Comparison of ENCODE assay signal across 1 cellular context in genomic region chr3:42501321-42501680, GRCh38.
TF ChIP-seq lines count a peak whose summit lies in the region.

No MANE protein-coding gene starts in this region.

TF ChIP-seq in GM12878, 131 proteins besides CTCF, POLR2A, EP300 and RAD21:
- TF ChIP-seq, protein P1, sequence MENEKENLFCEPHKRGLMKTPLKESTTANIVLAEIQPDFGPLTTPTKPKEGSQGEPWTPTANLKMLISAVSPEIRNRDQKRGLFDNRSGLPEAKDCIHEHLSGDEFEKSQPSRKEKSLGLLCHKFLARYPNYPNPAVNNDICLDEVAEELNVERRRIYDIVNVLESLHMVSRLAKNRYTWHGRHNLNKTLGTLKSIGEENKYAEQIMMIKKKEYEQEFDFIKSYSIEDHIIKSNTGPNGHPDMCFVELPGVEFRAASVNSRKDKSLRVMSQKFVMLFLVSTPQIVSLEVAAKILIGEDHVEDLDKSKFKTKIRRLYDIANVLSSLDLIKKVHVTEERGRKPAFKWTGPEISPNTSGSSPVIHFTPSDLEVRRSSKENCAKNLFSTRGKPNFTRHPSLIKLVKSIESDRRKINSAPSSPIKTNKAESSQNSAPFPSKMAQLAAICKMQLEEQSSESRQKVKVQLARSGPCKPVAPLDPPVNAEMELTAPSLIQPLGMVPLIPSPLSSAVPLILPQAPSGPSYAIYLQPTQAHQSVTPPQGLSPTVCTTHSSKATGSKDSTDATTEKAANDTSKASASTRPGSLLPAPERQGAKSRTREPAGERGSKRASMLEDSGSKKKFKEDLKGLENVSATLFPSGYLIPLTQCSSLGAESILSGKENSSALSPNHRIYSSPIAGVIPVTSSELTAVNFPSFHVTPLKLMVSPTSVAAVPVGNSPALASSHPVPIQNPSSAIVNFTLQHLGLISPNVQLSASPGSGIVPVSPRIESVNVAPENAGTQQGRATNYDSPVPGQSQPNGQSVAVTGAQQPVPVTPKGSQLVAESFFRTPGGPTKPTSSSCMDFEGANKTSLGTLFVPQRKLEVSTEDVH (IDR thresholded peaks at IDR 0.05; ENCODE audit: low read depth, partially characterized antibody): no peak
- TF ChIP-seq, protein P2, sequence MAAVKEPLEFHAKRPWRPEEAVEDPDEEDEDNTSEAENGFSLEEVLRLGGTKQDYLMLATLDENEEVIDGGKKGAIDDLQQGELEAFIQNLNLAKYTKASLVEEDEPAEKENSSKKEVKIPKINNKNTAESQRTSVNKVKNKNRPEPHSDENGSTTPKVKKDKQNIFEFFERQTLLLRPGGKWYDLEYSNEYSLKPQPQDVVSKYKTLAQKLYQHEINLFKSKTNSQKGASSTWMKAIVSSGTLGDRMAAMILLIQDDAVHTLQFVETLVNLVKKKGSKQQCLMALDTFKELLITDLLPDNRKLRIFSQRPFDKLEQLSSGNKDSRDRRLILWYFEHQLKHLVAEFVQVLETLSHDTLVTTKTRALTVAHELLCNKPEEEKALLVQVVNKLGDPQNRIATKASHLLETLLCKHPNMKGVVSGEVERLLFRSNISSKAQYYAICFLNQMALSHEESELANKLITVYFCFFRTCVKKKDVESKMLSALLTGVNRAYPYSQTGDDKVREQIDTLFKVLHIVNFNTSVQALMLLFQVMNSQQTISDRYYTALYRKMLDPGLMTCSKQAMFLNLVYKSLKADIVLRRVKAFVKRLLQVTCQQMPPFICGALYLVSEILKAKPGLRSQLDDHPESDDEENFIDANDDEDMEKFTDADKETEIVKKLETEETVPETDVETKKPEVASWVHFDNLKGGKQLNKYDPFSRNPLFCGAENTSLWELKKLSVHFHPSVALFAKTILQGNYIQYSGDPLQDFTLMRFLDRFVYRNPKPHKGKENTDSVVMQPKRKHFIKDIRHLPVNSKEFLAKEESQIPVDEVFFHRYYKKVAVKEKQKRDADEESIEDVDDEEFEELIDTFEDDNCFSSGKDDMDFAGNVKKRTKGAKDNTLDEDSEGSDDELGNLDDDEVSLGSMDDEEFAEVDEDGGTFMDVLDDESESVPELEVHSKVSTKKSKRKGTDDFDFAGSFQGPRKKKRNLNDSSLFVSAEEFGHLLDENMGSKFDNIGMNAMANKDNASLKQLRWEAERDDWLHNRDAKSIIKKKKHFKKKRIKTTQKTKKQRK (IDR thresholded peaks at IDR 0.05; ENCODE audit: low read depth, low read length): no peak
- TF ChIP-seq, protein P3, sequence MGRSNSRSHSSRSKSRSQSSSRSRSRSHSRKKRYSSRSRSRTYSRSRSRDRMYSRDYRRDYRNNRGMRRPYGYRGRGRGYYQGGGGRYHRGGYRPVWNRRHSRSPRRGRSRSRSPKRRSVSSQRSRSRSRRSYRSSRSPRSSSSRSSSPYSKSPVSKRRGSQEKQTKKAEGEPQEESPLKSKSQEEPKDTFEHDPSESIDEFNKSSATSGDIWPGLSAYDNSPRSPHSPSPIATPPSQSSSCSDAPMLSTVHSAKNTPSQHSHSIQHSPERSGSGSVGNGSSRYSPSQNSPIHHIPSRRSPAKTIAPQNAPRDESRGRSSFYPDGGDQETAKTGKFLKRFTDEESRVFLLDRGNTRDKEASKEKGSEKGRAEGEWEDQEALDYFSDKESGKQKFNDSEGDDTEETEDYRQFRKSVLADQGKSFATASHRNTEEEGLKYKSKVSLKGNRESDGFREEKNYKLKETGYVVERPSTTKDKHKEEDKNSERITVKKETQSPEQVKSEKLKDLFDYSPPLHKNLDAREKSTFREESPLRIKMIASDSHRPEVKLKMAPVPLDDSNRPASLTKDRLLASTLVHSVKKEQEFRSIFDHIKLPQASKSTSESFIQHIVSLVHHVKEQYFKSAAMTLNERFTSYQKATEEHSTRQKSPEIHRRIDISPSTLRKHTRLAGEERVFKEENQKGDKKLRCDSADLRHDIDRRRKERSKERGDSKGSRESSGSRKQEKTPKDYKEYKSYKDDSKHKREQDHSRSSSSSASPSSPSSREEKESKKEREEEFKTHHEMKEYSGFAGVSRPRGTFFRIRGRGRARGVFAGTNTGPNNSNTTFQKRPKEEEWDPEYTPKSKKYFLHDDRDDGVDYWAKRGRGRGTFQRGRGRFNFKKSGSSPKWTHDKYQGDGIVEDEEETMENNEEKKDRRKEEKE (IDR thresholded peaks at IDR 0.05): no peak
- no peak for TF ChIP-seq SMAD5 (IDR thresholded peaks at IDR 0.05; ENCODE audit: low read depth)
- TF ChIP-seq TARDBP (IDR thresholded peaks at IDR 0.05; ENCODE audit: borderline replicate concordance): no peak
- TF ChIP-seq HSF1 (IDR thresholded peaks at IDR 0.05; ENCODE audit: low read depth, low read length): no peak
- no peak for TF ChIP-seq MEF2A (IDR thresholded peaks at IDR 0.05; ENCODE audit: insufficient read depth, low read depth, low read length)
- TF ChIP-seq STAT3 (IDR thresholded peaks at IDR 0.05; ENCODE audit: low read depth, low read length): no peak
- TF ChIP-seq, protein P4, sequence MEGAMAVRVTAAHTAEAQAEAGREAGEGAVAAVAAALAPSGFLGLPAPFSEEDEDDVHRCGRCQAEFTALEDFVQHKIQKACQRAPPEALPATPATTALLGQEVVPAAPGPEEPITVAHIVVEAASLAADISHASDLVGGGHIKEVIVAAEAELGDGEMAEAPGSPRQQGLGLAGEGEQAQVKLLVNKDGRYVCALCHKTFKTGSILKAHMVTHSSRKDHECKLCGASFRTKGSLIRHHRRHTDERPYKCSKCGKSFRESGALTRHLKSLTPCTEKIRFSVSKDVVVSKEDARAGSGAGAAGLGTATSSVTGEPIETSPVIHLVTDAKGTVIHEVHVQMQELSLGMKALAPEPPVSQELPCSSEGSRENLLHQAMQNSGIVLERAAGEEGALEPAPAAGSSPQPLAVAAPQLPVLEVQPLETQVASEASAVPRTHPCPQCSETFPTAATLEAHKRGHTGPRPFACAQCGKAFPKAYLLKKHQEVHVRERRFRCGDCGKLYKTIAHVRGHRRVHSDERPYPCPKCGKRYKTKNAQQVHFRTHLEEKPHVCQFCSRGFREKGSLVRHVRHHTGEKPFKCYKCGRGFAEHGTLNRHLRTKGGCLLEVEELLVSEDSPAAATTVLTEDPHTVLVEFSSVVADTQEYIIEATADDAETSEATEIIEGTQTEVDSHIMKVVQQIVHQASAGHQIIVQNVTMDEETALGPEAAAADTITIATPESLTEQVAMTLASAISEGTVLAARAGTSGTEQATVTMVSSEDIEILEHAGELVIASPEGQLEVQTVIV (IDR thresholded peaks at IDR 0.05; ENCODE audit: borderline replicate concordance, partially characterized antibody): no peak
- TF ChIP-seq BMI1 (IDR thresholded peaks at IDR 0.05; ENCODE audit: borderline replicate concordance): no peak
- no peak for TF ChIP-seq HCFC1 (IDR thresholded peaks at IDR 0.05; ENCODE audit: low read length)
- TF ChIP-seq PAX8 (IDR thresholded peaks at IDR 0.05): no peak
- no peak for TF ChIP-seq POU2F2 (IDR thresholded peaks at IDR 0.05; ENCODE audit: borderline replicate concordance, low read depth, low read length)
TF ChIP-seq in GM12878: peak in this region for 0.
